15 cellular contexts compared by ENCODE assay signal in the genomic region with DNA sequence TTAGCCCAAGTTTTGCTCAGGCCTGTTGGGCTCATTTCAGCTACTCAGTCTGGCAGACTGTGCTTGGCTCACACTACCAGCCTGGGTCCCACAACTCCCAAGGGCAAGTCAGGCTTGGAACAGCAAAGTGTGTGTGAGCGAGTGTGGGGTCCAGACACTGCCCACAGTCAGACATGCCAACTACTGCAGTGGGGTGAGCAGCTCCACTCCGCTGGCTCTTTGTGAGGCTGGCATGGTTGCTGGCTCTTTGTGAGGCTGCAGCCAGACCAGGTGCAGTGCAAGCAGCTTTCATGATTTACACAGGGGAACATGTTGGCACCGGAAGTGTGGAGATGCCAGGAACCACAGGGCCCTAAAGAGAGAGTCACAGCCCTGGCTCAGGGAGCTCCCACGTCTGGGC.
DNase-seq lines count a peak whose midpoint lies in the region; ATAC-seq and TF ChIP-seq lines count a peak whose summit lies in the region.
"Had no signal": no experiment of that assay in that cellular context is flagged by ENCODE, and none has a peak within 500 bp of the region (broad histone marks: within the 10 kb centered on the region; RNA-seq: fewer than 3 reads in every experiment).

No MANE protein-coding gene starts in this region.

- CTCF ChIA-PET in activated naive CD4-positive, alpha-beta T cell treated with anti-CD3 and anti-CD28 coated beads, Interleukin-2, amount 10 ng/mL, durations not matched to agents 7 days and 5 days (lab: Charles Lee): no interaction called here

- H3K27me3 Mint-ChIP-seq in activated naive CD4-positive, alpha-beta T cell treated with anti-CD3 and anti-CD28 coated beads, Interleukin-2, amount 50 U/mL, for 24 hours: no peaks in the 10 kb centered on the region
- H3K27me3 Mint-ChIP-seq in activated naive CD4-positive, alpha-beta T cell treated with anti-CD3 and anti-CD28 coated beads, Interleukin-2, amount 10 ng/mL, durations not matched to agents 7 days and 5 days: no peaks in the 10 kb centered on the region

- H3K4me3 ChIP-seq in spleen (no peak overlapping the region), adrenal gland (no peak overlapping the region)

- no peak for TF ChIP-seq POLR2A in spleen (IDR thresholded peaks at IDR 0.05)
- TF ChIP-seq POLR2A in adrenal gland (IDR thresholded peaks at IDR 0.05): no peak

- no peak overlapping the region for H3K4me3 Mint-ChIP-seq in activated naive CD4-positive, alpha-beta T cell treated with anti-CD3 and anti-CD28 coated beads, Interleukin-2, amount 50 U/mL, for 24 hours
- no peak overlapping the region for H3K4me3 Mint-ChIP-seq in activated naive CD4-positive, alpha-beta T cell treated with anti-CD3 and anti-CD28 coated beads, Interleukin-2, amount 10 ng/mL, durations not matched to agents 7 days and 5 days
- H3K4me3 Mint-ChIP-seq: CD14-positive monocyte; CD8-positive, alpha-beta T cell; H9 had no signal

- no peaks in the 10 kb centered on the region for H3K4me1 ChIP-seq in foreskin keratinocyte
- H3K4me1 ChIP-seq in spleen: no peaks in the 10 kb centered on the region
- no peaks in the 10 kb centered on the region for H3K4me1 ChIP-seq in adrenal gland (replicated peaks in 1 of 2)
- H3K4me1 ChIP-seq: Caco-2 had no signal

- H3K4me1 Mint-ChIP-seq in activated naive CD4-positive, alpha-beta T cell treated with anti-CD3 and anti-CD28 coated beads, Interleukin-2, amount 50 U/mL, for 24 hours: no peaks in the 10 kb centered on the region
- H3K4me1 Mint-ChIP-seq in activated naive CD4-positive, alpha-beta T cell treated with anti-CD3 and anti-CD28 coated beads, Interleukin-2, amount 10 ng/mL, durations not matched to agents 7 days and 5 days: no peaks in the 10 kb centered on the region
- H3K4me1 Mint-ChIP-seq: CD14-positive monocyte, H9 had no signal

- DNase-seq in activated naive CD4-positive, alpha-beta T cell treated with anti-CD3 and anti-CD28 coated beads, Interleukin-2, amount 10 ng/mL, durations not matched to agents 7 days and 5 days: no peak
- DNase-seq in foreskin keratinocyte (no peak), spleen (peak; percentile 43), NCI-H446 treated with DMSO at 0.1 percent for 48 hours (lab: John Stamatoyannopoulos, UW) (no peak), adrenal gland (no peak)
- DNase-seq: Caco-2; CD8-positive, alpha-beta T cell; GF-D8; GOT3; H9 had no signal

- H3K27ac Mint-ChIP-seq in activated naive CD4-positive, alpha-beta T cell treated with anti-CD3 and anti-CD28 coated beads, Interleukin-2, amount 50 U/mL, for 24 hours: peak overlapping the region; percentile 41
- no peak overlapping the region for H3K27ac Mint-ChIP-seq in activated naive CD4-positive, alpha-beta T cell treated with anti-CD3 and anti-CD28 coated beads, Interleukin-2, amount 10 ng/mL, durations not matched to agents 7 days and 5 days
- H3K27ac Mint-ChIP-seq: CD14-positive monocyte; CD8-positive, alpha-beta T cell; H9 had no signal

- H3K36me3 Mint-ChIP-seq in activated naive CD4-positive, alpha-beta T cell treated with anti-CD3 and anti-CD28 coated beads, Interleukin-2, amount 50 U/mL, for 24 hours: no peaks in the 10 kb centered on the region
- H3K36me3 Mint-ChIP-seq in activated naive CD4-positive, alpha-beta T cell treated with anti-CD3 and anti-CD28 coated beads, Interleukin-2, amount 10 ng/mL, durations not matched to agents 7 days and 5 days: no peaks in the 10 kb centered on the region
- H3K36me3 Mint-ChIP-seq: CD14-positive monocyte; CD8-positive, alpha-beta T cell had no signal

- no peaks in the 10 kb centered on the region for H3K9me3 Mint-ChIP-seq in activated naive CD4-positive, alpha-beta T cell treated with anti-CD3 and anti-CD28 coated beads, Interleukin-2, amount 50 U/mL, for 24 hours
- H3K9me3 Mint-ChIP-seq in activated naive CD4-positive, alpha-beta T cell treated with anti-CD3 and anti-CD28 coated beads, Interleukin-2, amount 10 ng/mL, durations not matched to agents 7 days and 5 days: no peaks in the 10 kb centered on the region
- H3K9me3 Mint-ChIP-seq: CD8-positive, alpha-beta T cell; H9 had no signal

- peak; percentile 31 for ATAC-seq in foreskin keratinocyte
- ATAC-seq in HG03342 (IDR thresholded peaks at IDR 0.05; ENCODE audit: unreplicated experiment): no peak
- ATAC-seq: CD8-positive, alpha-beta T cell; HepG2 had no signal

- intact Hi-C loops in spleen (cut with DNase I; ENCODE audit: low total_unique reads) (no loop called here), adrenal gland (cut with DNase I) (no loop called here)

- no peaks in the 10 kb centered on the region for H3K27me3 ChIP-seq in foreskin keratinocyte
- no peaks in the 10 kb centered on the region for H3K27me3 ChIP-seq in spleen (replicated peaks in 1 of 7)
- no peaks in the 10 kb centered on the region for H3K27me3 ChIP-seq in adrenal gland

- H3K36me3 ChIP-seq in spleen (no peaks in the 10 kb centered on the region), adrenal gland (replicated peaks in 1 of 2) (no peaks in the 10 kb centered on the region)

- 65 to 89% (median 77%) methylated on average over 2 to 4 of the region's 4 CpGs for WGBS in spleen, 5 donors
- WGBS in adrenal gland, 4 donors: 66 to 92% (median 77%) methylated on average over 2 to 4 of the region's 4 CpGs

- peaks cover 0 to 19% (median 0%) of the 10 kb centered on the region in 8 donors for H3K9me3 ChIP-seq in spleen
- no peaks in the 10 kb centered on the region for H3K9me3 ChIP-seq in adrenal gland (replicated peaks in 1 of 3)
- H3K9me3 ChIP-seq: Caco-2 had no signal

- H3K27ac ChIP-seq in foreskin keratinocyte: no peak overlapping the region
- no peak overlapping the region for H3K27ac ChIP-seq in spleen
- no peak overlapping the region for H3K27ac ChIP-seq in adrenal gland
- H3K27ac ChIP-seq: 22Rv1 had no signal

- TF ChIP-seq CTCF in foreskin keratinocyte (conservative IDR thresholded peaks at IDR 0.05): no peak
- TF ChIP-seq CTCF in spleen (IDR thresholded peaks at IDR 0.05 in 8 of 11, conservative IDR thresholded peaks at IDR 0.05 in 3 of 11): no peak
- no peak for TF ChIP-seq CTCF in adrenal gland (IDR thresholded peaks at IDR 0.05)
